Comparison of ENCODE assay signal across 1 cellular context in the genomic region with DNA sequence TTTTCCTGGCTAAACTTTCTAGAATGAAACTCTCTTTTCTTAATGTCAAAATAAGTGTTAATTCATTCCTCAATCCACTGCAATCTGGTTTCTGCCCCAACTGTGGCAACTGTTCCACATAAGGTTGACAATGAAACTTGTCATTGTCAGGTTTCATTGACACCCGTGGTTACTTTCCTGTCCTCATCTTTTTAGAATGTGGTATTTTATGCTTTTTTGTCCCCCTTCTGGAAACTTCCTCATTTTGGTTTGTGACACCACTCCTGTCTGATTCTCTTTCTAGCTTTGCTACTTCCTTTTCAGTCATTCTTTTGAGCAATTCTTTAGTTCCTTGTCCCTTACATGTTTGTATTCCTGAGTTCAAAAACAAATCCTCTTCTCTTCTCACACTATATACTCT.
TF ChIP-seq lines count a peak whose summit lies in the region.

No MANE protein-coding gene starts in this region.

TF ChIP-seq in SK-N-SH treated with all-trans-retinoic acid at 6 μM for 48 hours, 23 proteins besides CTCF, POLR2A, EP300 and RAD21 (continued from another document):
- TF ChIP-seq, protein P1, sequence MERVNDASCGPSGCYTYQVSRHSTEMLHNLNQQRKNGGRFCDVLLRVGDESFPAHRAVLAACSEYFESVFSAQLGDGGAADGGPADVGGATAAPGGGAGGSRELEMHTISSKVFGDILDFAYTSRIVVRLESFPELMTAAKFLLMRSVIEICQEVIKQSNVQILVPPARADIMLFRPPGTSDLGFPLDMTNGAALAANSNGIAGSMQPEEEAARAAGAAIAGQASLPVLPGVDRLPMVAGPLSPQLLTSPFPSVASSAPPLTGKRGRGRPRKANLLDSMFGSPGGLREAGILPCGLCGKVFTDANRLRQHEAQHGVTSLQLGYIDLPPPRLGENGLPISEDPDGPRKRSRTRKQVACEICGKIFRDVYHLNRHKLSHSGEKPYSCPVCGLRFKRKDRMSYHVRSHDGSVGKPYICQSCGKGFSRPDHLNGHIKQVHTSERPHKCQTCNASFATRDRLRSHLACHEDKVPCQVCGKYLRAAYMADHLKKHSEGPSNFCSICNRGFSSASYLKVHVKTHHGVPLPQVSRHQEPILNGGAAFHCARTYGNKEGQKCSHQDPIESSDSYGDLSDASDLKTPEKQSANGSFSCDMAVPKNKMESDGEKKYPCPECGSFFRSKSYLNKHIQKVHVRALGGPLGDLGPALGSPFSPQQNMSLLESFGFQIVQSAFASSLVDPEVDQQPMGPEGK (CRISPR knock-in tag; IDR thresholded peaks at IDR 0.05; ENCODE audit: borderline replicate concordance), result no peak
- TF ChIP-seq ISL1 (CRISPR knock-in tag; IDR thresholded peaks at IDR 0.05) (no peak), ESRRG (CRISPR knock-in tag; IDR thresholded peaks at IDR 0.05) (no peak), TCF4 (CRISPR knock-in tag; IDR thresholded peaks at IDR 0.05; ENCODE audit: borderline replicate concordance) (no peak), BACH2 (CRISPR knock-in tag; IDR thresholded peaks at IDR 0.05; ENCODE audit: borderline replicate concordance) (no peak), SNAI2 (CRISPR knock-in tag; IDR thresholded peaks at IDR 0.05) (no peak), TOX (CRISPR knock-in tag; IDR thresholded peaks at IDR 0.05; ENCODE audit: borderline replicate concordance) (no peak), PPARA (CRISPR knock-in tag; IDR thresholded peaks at IDR 0.05; ENCODE audit: borderline replicate concordance) (no peak)
- TF ChIP-seq, protein P2, sequence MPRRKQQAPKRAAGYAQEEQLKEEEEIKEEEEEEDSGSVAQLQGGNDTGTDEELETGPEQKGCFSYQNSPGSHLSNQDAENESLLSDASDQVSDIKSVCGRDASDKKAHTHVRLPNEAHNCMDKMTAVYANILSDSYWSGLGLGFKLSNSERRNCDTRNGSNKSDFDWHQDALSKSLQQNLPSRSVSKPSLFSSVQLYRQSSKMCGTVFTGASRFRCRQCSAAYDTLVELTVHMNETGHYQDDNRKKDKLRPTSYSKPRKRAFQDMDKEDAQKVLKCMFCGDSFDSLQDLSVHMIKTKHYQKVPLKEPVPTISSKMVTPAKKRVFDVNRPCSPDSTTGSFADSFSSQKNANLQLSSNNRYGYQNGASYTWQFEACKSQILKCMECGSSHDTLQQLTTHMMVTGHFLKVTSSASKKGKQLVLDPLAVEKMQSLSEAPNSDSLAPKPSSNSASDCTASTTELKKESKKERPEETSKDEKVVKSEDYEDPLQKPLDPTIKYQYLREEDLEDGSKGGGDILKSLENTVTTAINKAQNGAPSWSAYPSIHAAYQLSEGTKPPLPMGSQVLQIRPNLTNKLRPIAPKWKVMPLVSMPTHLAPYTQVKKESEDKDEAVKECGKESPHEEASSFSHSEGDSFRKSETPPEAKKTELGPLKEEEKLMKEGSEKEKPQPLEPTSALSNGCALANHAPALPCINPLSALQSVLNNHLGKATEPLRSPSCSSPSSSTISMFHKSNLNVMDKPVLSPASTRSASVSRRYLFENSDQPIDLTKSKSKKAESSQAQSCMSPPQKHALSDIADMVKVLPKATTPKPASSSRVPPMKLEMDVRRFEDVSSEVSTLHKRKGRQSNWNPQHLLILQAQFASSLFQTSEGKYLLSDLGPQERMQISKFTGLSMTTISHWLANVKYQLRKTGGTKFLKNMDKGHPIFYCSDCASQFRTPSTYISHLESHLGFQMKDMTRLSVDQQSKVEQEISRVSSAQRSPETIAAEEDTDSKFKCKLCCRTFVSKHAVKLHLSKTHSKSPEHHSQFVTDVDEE (CRISPR knock-in tag; IDR thresholded peaks at IDR 0.05), result no peak
TF ChIP-seq in SK-N-SH treated with all-trans-retinoic acid at 6 μM for 48 hours: peak in this region for 0.
